17 cellular contexts compared by ENCODE assay signal in the genomic region with DNA sequence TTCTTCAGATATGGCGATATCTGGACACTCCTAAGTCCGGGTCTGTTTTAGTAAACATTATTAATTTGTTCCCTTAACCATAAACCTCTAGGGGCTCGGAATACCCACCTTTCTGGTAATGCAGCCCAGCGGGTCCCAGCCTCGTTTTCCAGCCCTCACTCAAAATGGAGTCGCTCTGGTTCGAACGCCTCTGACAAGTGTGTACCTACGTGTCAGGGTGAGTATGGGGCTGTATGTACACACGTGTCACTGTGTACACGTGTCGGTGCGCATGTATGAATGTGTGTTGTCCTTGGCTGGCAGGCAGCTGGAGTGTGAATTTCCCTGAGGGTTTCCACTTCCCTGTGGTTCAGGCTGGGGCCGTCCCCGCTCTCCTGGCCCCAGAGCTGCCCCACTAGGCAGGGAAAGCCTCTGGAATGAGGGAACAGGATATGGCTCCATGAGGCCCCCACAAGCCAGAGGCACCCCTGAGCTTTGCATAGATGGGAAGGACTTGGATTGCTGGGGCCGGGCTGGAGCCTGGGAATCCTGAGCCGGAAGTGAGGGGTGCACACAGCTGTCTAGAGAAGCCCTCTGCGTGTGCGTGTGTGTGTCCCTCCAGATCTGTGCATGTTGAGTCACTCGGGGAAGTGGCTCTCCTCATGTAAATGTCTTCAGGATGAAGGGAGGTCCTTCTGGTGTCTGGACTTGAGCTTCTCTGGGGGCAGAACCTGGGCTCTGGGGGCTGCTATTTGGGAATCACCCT.
DNase-seq lines count a peak whose midpoint lies in the region; ATAC-seq and TF ChIP-seq lines count a peak whose summit lies in the region.
"Had no signal": no experiment of that assay in that cellular context is flagged by ENCODE, and none has a peak within 500 bp of the region (broad histone marks: within the 10 kb centered on the region; RNA-seq: fewer than 3 reads in every experiment).

No MANE protein-coding gene starts in this region.

- no peak overlapping the region for H3K4me3 ChIP-seq in Panc1 (ENCODE audit: low read depth in 2 of 2, low read length in 2 of 2)
- H3K4me3 ChIP-seq in epithelial cell of proximal tubule (ENCODE audit: low read depth, low read length) = peak overlapping the region; percentile 34
- H3K4me3 ChIP-seq in osteoblast (ENCODE audit: insufficient read depth, low read length) = no peak overlapping the region

- BruUV-seq in Panc1 (replicated peaks; lab: Mats Ljungman, UMichigan) = no TSS peak

- no peaks in the 10 kb centered on the region for H3K27me3 ChIP-seq in Panc1 (ENCODE audit: control insufficient read depth, insufficient read depth, low read length)
- H3K27me3 ChIP-seq in osteoblast (ENCODE audit: insufficient read depth, low read length) = no peaks in the 10 kb centered on the region

- POLR2A ChIA-PET in Panc1 (lab: Charles Lee) = no interaction called here

- H3K4me1 ChIP-seq in Panc1 (ENCODE audit: control insufficient read depth, insufficient read depth, low read length) (peaks cover 38% of the 10 kb centered on the region), osteoblast (ENCODE audit: insufficient read depth, low read length) (peaks cover 48% of the 10 kb centered on the region)

- no peak overlapping the region for H3K4me3 Mint-ChIP-seq in activated naive CD8-positive, alpha-beta T cell treated with anti-CD3 and anti-CD28 coated beads, Interleukin-2, amount 50 U/mL, for 24 hours
- H3K4me3 Mint-ChIP-seq: activated naive CD4-positive, alpha-beta T cell treated with anti-CD3 and anti-CD28 coated beads for 36 hours had no signal

- H3K4me2 ChIP-seq in osteoblast (ENCODE audit: insufficient read depth, low read length) = peak overlapping the region; percentile 2
- H3K4me2 ChIP-seq: KMS-11 had no signal

- H3K4me1 Mint-ChIP-seq in activated naive CD8-positive, alpha-beta T cell treated with anti-CD3 and anti-CD28 coated beads, Interleukin-2, amount 50 U/mL, for 24 hours = peaks cover 20% of the 10 kb centered on the region

- H3K9me3 ChIP-seq in Panc1 (ENCODE audit: control insufficient read depth, insufficient read depth, low read depth, low read length) (no peaks in the 10 kb centered on the region), osteoblast (ENCODE audit: low read depth, low read length) (no peaks in the 10 kb centered on the region)

- no peak for ATAC-seq in Panc1
- no peak for ATAC-seq in activated naive CD8-positive, alpha-beta T cell treated with anti-CD3 and anti-CD28 coated beads, Interleukin-2, amount 50 U/mL, for 24 hours
- ATAC-seq: esophagus mucosa had no signal

- H3K27ac ChIP-seq in Panc1 (ENCODE audit: low read length) = peak overlapping the region; percentile 75
- H3K27ac ChIP-seq in osteoblast (ENCODE audit: low read depth, low read length) = peak overlapping the region; percentile 4
- H3K27ac ChIP-seq: KMS-11, parathyroid adenoma had no signal

- no peaks in the 10 kb centered on the region for H3K79me2 ChIP-seq in osteoblast (ENCODE audit: insufficient read depth, low read length)
- H3K79me2 ChIP-seq: parathyroid adenoma had no signal

- H3K27ac Mint-ChIP-seq in activated naive CD8-positive, alpha-beta T cell treated with anti-CD3 and anti-CD28 coated beads, Interleukin-2, amount 50 U/mL, for 24 hours = no peak overlapping the region
- H3K27ac Mint-ChIP-seq: activated naive CD4-positive, alpha-beta T cell treated with anti-CD3 and anti-CD28 coated beads for 36 hours had no signal

- DNase-seq in EH (ENCODE audit: low read depth) (peak; percentile 81), Panc1 (ENCODE audit: low read depth, low spot score) (no peak), epithelial cell of proximal tubule (ENCODE audit: low read depth) (no peak), osteoblast (ENCODE audit: insufficient read length, low spot score, missing footprints) (peak; percentile 86), NCI-H146 treated with DMSO at 0.1 percent for 48 hours (lab: John Stamatoyannopoulos, UW; ENCODE audit: unreplicated experiment) (no peak), NCI-H345 (lab: John Stamatoyannopoulos, UW) (no peak)
- DNase-seq in activated CD4-positive, CD25-positive, alpha-beta regulatory T cell treated with anti-CD3 and anti-CD28 coated beads, Interleukin-2, amount 50 U/mL, for 72 hours = no peak
- DNase-seq in activated naive CD8-positive, alpha-beta T cell treated with anti-CD3 and anti-CD28 coated beads, Interleukin-2, amount 50 U/mL, for 24 hours = no peak
- DNase-seq: activated naive CD4-positive, alpha-beta T cell treated with anti-CD3 and anti-CD28 coated beads for 36 hours; C1 segment of cervical spinal cord; GOT3; NCI-H187; NCI-H748 treated with DMSO at 0.1 percent for 48 hours; SHP77 had no signal

- no peaks in the 10 kb centered on the region for H4K20me1 ChIP-seq in osteoblast (ENCODE audit: insufficient read depth, low read length)

- H3K36me3 ChIP-seq in Panc1 (ENCODE audit: control insufficient read depth, insufficient read depth, low read length) = no peaks in the 10 kb centered on the region
- peaks cover 5% of the 10 kb centered on the region for H3K36me3 ChIP-seq in osteoblast (ENCODE audit: insufficient read depth, low read length)

- TF ChIP-seq CTCF in Panc1 (IDR thresholded peaks at IDR 0.05) (no peak), epithelial cell of proximal tubule (conservative IDR thresholded peaks at IDR 0.05; ENCODE audit: low read depth, low read length) (no peak), osteoblast (IDR thresholded peaks at IDR 0.05; ENCODE audit: extremely low read depth, low read depth, low read length) (no peak)

- CTCF ChIA-PET in Panc1 (lab: Charles Lee) = no interaction called here

- peak overlapping the region; percentile 24 for H2AFZ ChIP-seq in osteoblast (ENCODE audit: low read length)
- H2AFZ ChIP-seq: parathyroid adenoma had no signal

- intact Hi-C loops in Panc1 (cut with micrococcal nuclease; ENCODE audit: unreplicated experiment) = loop anchor here (5.0 kb wide), 1 partner anchor 162 kb away; a partner anchor contains a TSS

- peaks cover 7% of the 10 kb centered on the region for H3K27me3 Mint-ChIP-seq in activated naive CD8-positive, alpha-beta T cell treated with anti-CD3 and anti-CD28 coated beads, Interleukin-2, amount 50 U/mL, for 24 hours

- H3K36me3 Mint-ChIP-seq in activated naive CD8-positive, alpha-beta T cell treated with anti-CD3 and anti-CD28 coated beads, Interleukin-2, amount 50 U/mL, for 24 hours (ENCODE audit: low read depth) = no peaks in the 10 kb centered on the region

- no peaks in the 10 kb centered on the region for H3K9me3 Mint-ChIP-seq in activated naive CD8-positive, alpha-beta T cell treated with anti-CD3 and anti-CD28 coated beads, Interleukin-2, amount 50 U/mL, for 24 hours
- H3K9me3 Mint-ChIP-seq: activated naive CD4-positive, alpha-beta T cell treated with anti-CD3 and anti-CD28 coated beads for 36 hours had no signal

- in situ Hi-C loops in Panc1 (cut with HindIII; ENCODE audit: low pct_unique_long_range_greater_than_20kb, low sequenced_read_pairs) = no loop called here

Comparison
In these comparisons a context has a peak if more than half of its experiments do, and no peak if none do; other contexts are left out.
1. DNase-seq: peak in EH (single experiment) and osteoblast (single experiment); none in Panc1 (single experiment), epithelial cell of proximal tubule (single experiment), activated CD4-positive, CD25-positive, alpha-beta regulatory T cell treated with anti-CD3 and anti-CD28 coated beads, Interleukin-2, amount 50 U/mL, for 72 hours (single experiment), NCI-H146 treated with DMSO at 0.1 percent for 48 hours (single experiment), activated naive CD8-positive, alpha-beta T cell treated with anti-CD3 and anti-CD28 coated beads, Interleukin-2, amount 50 U/mL, for 24 hours (single experiment) and NCI-H345 (single experiment).